Comparison of ENCODE assay signal across 30 cellular contexts in the genomic region with DNA sequence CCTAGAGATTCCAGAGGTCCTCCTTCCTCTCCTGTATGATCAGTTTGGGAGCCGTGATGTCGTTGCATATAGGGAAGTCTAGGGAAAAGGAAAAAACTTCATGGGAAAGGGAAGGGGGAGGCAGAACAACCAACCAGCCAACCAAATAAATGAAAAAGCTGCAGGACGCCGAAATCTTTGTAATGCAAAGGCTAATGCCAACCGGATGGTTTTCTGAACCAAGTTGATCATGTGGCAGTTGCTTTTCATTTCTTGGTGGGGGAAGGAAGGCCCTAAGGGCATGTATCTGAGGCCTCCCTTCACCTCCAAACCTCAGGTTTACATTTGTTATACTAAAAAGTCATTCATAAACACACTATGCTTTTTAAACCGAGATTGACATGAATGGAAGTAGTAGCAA.
DNase-seq lines count a peak whose midpoint lies in the region; ATAC-seq and TF ChIP-seq lines count a peak whose summit lies in the region.
"Had no signal": no experiment of that assay in that cellular context is flagged by ENCODE, and none has a peak within 500 bp of the region (broad histone marks: within the 10 kb centered on the region; RNA-seq: fewer than 3 reads in every experiment).

No MANE protein-coding gene starts in this region.

- peak overlapping the region; percentile 20 for H3K4me3 ChIP-seq in HUES6 (ENCODE audit: low read depth, low read length)
- no peak overlapping the region for H3K4me3 ChIP-seq in adrenal gland
- H3K4me3 ChIP-seq in iPS DF 6.9 (ENCODE audit: low read length) = no peak overlapping the region
- no peak overlapping the region for H3K4me3 ChIP-seq in SJCRH30
- H3K4me3 ChIP-seq: breast epithelium, Peyer's patch, suprapubic skin, upper lobe of right lung had no signal

- intact Hi-C loops in adrenal gland (cut with DNase I) = no loop called here
- intact Hi-C loops in Right ventricle myocardium inferior (cut with DNase I) = no loop called here

- H3K36me3 ChIP-seq in HUES6 (ENCODE audit: control insufficient read depth, insufficient read depth, low read length) (no peaks in the 10 kb centered on the region), adrenal gland (replicated peaks in 1 of 2) (no peaks in the 10 kb centered on the region), iPS DF 6.9 (ENCODE audit: control insufficient read depth, insufficient read depth, low read length) (no peaks in the 10 kb centered on the region), SJCRH30 (no peaks in the 10 kb centered on the region)
- H3K36me3 ChIP-seq: breast epithelium, Peyer's patch, suprapubic skin, upper lobe of right lung had no signal

- peaks cover 48% of the 10 kb centered on the region for H3K4me1 Mint-ChIP-seq in mesothelial cell of epicardium

- no peaks in the 10 kb centered on the region for H3K9me3 Mint-ChIP-seq in mesothelial cell of epicardium
- H3K9me3 Mint-ChIP-seq: activated CD4-positive, alpha-beta T cell treated with anti-CD3 and anti-CD28 coated beads, Interleukin-2, amount 10 ng/mL, durations not matched to agents 24 days and 14 days; activated T-cell treated with anti-CD3 and anti-CD28 coated beads, Interleukin-2, amount 50 U/mL, for 4 hours; CD14-positive monocyte; stimulated activated effector memory CD8-positive, alpha-beta T cell treated with anti-CD3 and anti-CD28 coated beads, Interleukin-12 subunit alpha, Interleukin-12 subunit beta, amount 100 ng/mL, for 72 hours; T-helper 1 cell treated with Interleukin-12 subunit alpha and Interleukin-12 subunit beta and Interleukin-4 antibody, amounts not matched to agents 30 μg/mL and 1 μg/mL, for 36 hours had no signal

- H3K27ac ChIP-seq in HUES6 (ENCODE audit: low read depth, low read length) = peak overlapping the region; percentile 83
- H3K27ac ChIP-seq in adrenal gland = peak overlapping the region in 3 of 5 donors; percentile 13 to 56 (median 34)
- H3K27ac ChIP-seq in iPS DF 6.9 (ENCODE audit: low read length) = peak overlapping the region; percentile 42
- no peak overlapping the region for H3K27ac ChIP-seq in SJCRH30
- H3K27ac ChIP-seq: breast epithelium, Peyer's patch, suprapubic skin, upper lobe of right lung, VCaP had no signal

- no peak overlapping the region for H3K4me3 Mint-ChIP-seq in mesothelial cell of epicardium
- H3K4me3 Mint-ChIP-seq: activated CD4-positive, alpha-beta T cell treated with anti-CD3 and anti-CD28 coated beads, Interleukin-2, amount 10 ng/mL, durations not matched to agents 24 days and 14 days; activated T-cell treated with anti-CD3 and anti-CD28 coated beads, Interleukin-2, amount 50 U/mL, for 4 hours; CD14-positive monocyte; stimulated activated effector memory CD8-positive, alpha-beta T cell treated with anti-CD3 and anti-CD28 coated beads, Interleukin-12 subunit alpha, Interleukin-12 subunit beta, amount 100 ng/mL, for 72 hours; T-helper 1 cell treated with Interleukin-12 subunit alpha and Interleukin-12 subunit beta and Interleukin-4 antibody, amounts not matched to agents 30 μg/mL and 1 μg/mL, for 36 hours had no signal

- H3K27ac Mint-ChIP-seq in mesothelial cell of epicardium = no peak overlapping the region
- H3K27ac Mint-ChIP-seq: activated CD4-positive, alpha-beta T cell treated with anti-CD3 and anti-CD28 coated beads, Interleukin-2, amount 10 ng/mL, durations not matched to agents 24 days and 14 days; progenitor cell of endocrine pancreas; stimulated activated effector memory CD8-positive, alpha-beta T cell treated with anti-CD3 and anti-CD28 coated beads, Interleukin-12 subunit alpha, Interleukin-12 subunit beta, amount 100 ng/mL, for 72 hours; T-helper 1 cell treated with Interleukin-12 subunit alpha and Interleukin-12 subunit beta and Interleukin-4 antibody, amounts not matched to agents 30 μg/mL and 1 μg/mL, for 36 hours had no signal

- H3K9me3 ChIP-seq in HUES6 (ENCODE audit: control insufficient read depth, insufficient read depth, low read depth, low read length) (no peaks in the 10 kb centered on the region), adrenal gland (replicated peaks in 1 of 3) (no peaks in the 10 kb centered on the region), iPS DF 6.9 (ENCODE audit: control insufficient read depth, insufficient read depth, low read length) (no peaks in the 10 kb centered on the region), SJCRH30 (replicated peaks) (no peaks in the 10 kb centered on the region)
- H3K9me3 ChIP-seq: breast epithelium, Peyer's patch, suprapubic skin, upper lobe of right lung had no signal

- no peaks in the 10 kb centered on the region for H3K27me3 Mint-ChIP-seq in mesothelial cell of epicardium (ENCODE audit: low read depth)
- H3K27me3 Mint-ChIP-seq: activated CD4-positive, alpha-beta T cell treated with anti-CD3 and anti-CD28 coated beads, Interleukin-2, amount 10 ng/mL, durations not matched to agents 24 days and 14 days; progenitor cell of endocrine pancreas had no signal

- H3K9ac ChIP-seq in HUES6 (ENCODE audit: low read length) = peak overlapping the region; percentile 41

- ATAC-seq in GM19395 (IDR thresholded peaks at IDR 0.05; ENCODE audit: unreplicated experiment) (no peak), Right ventricle myocardium inferior (no peak)
- ATAC-seq: activated T-cell treated with anti-CD3 and anti-CD28 coated beads, Interleukin-2, amount 50 U/mL, for 4 hours; sciatic nerve; stimulated activated effector memory CD8-positive, alpha-beta T cell treated with anti-CD3 and anti-CD28 coated beads, Interleukin-12 subunit alpha, Interleukin-12 subunit beta, amount 100 ng/mL, for 72 hours; upper lobe of right lung had no signal

- H3K4me1 ChIP-seq in HUES6 (ENCODE audit: control insufficient read depth, insufficient read depth, low read length) = peaks cover 51% of the 10 kb centered on the region
- H3K4me1 ChIP-seq in adrenal gland (replicated peaks in 1 of 2) = peaks cover 23 to 55% of the 10 kb centered on the region in 2 donors
- H3K4me1 ChIP-seq in iPS DF 6.9 (ENCODE audit: control insufficient read depth, insufficient read depth, low read length) = peaks cover 4% of the 10 kb centered on the region
- H3K4me1 ChIP-seq in SJCRH30 = peaks cover 5% of the 10 kb centered on the region; the same call in 1 of the 2 replicates
- H3K4me1 ChIP-seq: breast epithelium had no signal

- DNase-seq in adrenal gland (no peak), iPS DF 6.9 (ENCODE audit: low read depth, low spot score) (no peak), SJCRH30 (no peak), Right ventricle myocardium inferior (ENCODE audit: missing footprints) (no peak), mesothelial cell of epicardium (ENCODE audit: low spot score in 2 of 2, unreplicated experiment in 2 of 2) (no peak)
- DNase-seq: activated CD4-positive, alpha-beta T cell treated with anti-CD3 and anti-CD28 coated beads, Interleukin-2, amount 10 ng/mL, durations not matched to agents 24 days and 14 days; activated naive CD4-positive, alpha-beta T cell; activated T-cell treated with anti-CD3 and anti-CD28 coated beads, Interleukin-2, amount 50 U/mL, for 4 hours; DMS79 treated with DMSO at 0.1 percent for 48 hours; effector CD4-positive, alpha-beta T cell; glutamatergic neuron; GOT3; mammary epithelial cell; NCI-H1092 treated with DMSO at 0.1 percent for 48 hours; NCI-H1930; NCI-H2227 treated with DMSO at 0.1 percent for 48 hours; NCI-H69; Peyer's patch; stimulated activated CD4-positive, alpha-beta T cell treated with anti-CD3 and anti-CD28 coated beads, Interleukin-4, amount 100 ng/mL, for 24 hours; upper lobe of right lung had no signal

- H3K36me3 Mint-ChIP-seq in mesothelial cell of epicardium = no peaks in the 10 kb centered on the region
- H3K36me3 Mint-ChIP-seq: CD14-positive monocyte; stimulated activated effector memory CD8-positive, alpha-beta T cell treated with anti-CD3 and anti-CD28 coated beads, Interleukin-12 subunit alpha, Interleukin-12 subunit beta, amount 100 ng/mL, for 72 hours had no signal

- TF ChIP-seq POLR2A in adrenal gland (IDR thresholded peaks at IDR 0.05) = no peak

- TF ChIP-seq CTCF in adrenal gland (IDR thresholded peaks at IDR 0.05) (no peak), mesothelial cell of epicardium (IDR thresholded peaks at IDR 0.05; ENCODE audit: unreplicated experiment) (no peak)

- WGBS in adrenal gland, 4 donors = 91 to 95% (median 93%) methylated on average over 6 of the region's 6 CpGs
- no CpG with 5 or more reads among the region's 6 CpGs for WGBS in iPS DF 6.9 (ENCODE audit: insufficient coverage, insufficient read length)

- no peaks in the 10 kb centered on the region for H3K27me3 ChIP-seq in HUES6 (ENCODE audit: control insufficient read depth, insufficient read depth, low read length)
- no peaks in the 10 kb centered on the region for H3K27me3 ChIP-seq in adrenal gland
- H3K27me3 ChIP-seq in iPS DF 6.9 (ENCODE audit: control insufficient read depth, insufficient read depth, low read length) = no peaks in the 10 kb centered on the region
- no peaks in the 10 kb centered on the region for H3K27me3 ChIP-seq in SJCRH30
- H3K27me3 ChIP-seq: breast epithelium, Peyer's patch, suprapubic skin, upper lobe of right lung had no signal
